ENCODE assay signal across 28 cellular contexts in genomic region chr10:126448091-126448490, GRCh38. TPM values are rescaled to one million over a fixed set of nuclear protein-coding genes. Genes with fewer than 3 reads are reported as not detected.
"Had no signal": no experiment of that assay in that cellular context is flagged by ENCODE, and none has a peak within 500 bp of the region (broad histone marks: within the 10 kb centered on the region; RNA-seq: fewer than 3 reads in every experiment).

No MANE protein-coding gene starts in this region.

- H3K4me3 ChIP-seq: adrenal gland, colonic mucosa, dorsolateral prefrontal cortex had no signal

- H3K9me3 Mint-ChIP-seq: activated CD4-positive, alpha-beta T cell treated with anti-CD3 and anti-CD28 coated beads, Interleukin-2, amount 10 ng/mL, durations not matched to agents 24 days and 14 days had no signal

- H3K9me3 ChIP-seq: adrenal gland, colonic mucosa had no signal

- H3K27me3 ChIP-seq: adrenal gland, colonic mucosa, dorsolateral prefrontal cortex had no signal

- H3K36me3 Mint-ChIP-seq: activated CD4-positive, alpha-beta memory T cell treated with anti-CD3 and anti-CD28 coated beads for 36 hours; activated naive CD8-positive, alpha-beta T cell had no signal

- FAIRE-seq: frontal cortex had no signal

- DNase-seq: activated CD4-positive, alpha-beta memory T cell treated with anti-CD3 and anti-CD28 coated beads for 36 hours; activated CD4-positive, alpha-beta T cell treated with anti-CD3 and anti-CD28 coated beads for 36 hours; activated CD4-positive, alpha-beta T cell treated with anti-CD3 and anti-CD28 coated beads, Interleukin-2, amount 10 ng/mL, durations not matched to agents 24 days and 14 days; activated CD4-positive, CD25-positive, alpha-beta regulatory T cell; activated CD4-positive, CD25-positive, alpha-beta regulatory T cell treated with anti-CD3 and anti-CD28 coated beads, Interleukin-2, amount 50 U/mL, for 72 hours; activated CD8-positive, alpha-beta memory T cell treated with anti-CD3 and anti-CD28 coated beads, Interleukin-2, amount 50 U/mL, for 48 hours; activated effector memory CD4-positive, alpha-beta T cell treated with Interleukin-2 at 50 U/mL for 16 hours; activated gamma-delta T cell treated with Interleukin-2 at 50 U/mL for 16 hours; activated naive CD4-positive, alpha-beta T cell treated with anti-CD3 and anti-CD28 coated beads, Interleukin-2, amount 50 U/mL, for 16 hours; activated naive CD4-positive, alpha-beta T cell treated with Interleukin-2 at 50 U/mL for 16 hours; activated T-cell treated with anti-CD3 and anti-CD28 coated beads, Interleukin-2, amount 50 U/mL, for 4 hours; adrenal gland; amygdala; aorta; caudate nucleus; colonic mucosa; dorsolateral prefrontal cortex; effector memory CD4-positive, alpha-beta T cell; endodermal cell; head of caudate nucleus; T-helper 1 cell; T-helper 17 cell; T1000 had no signal

- H3K27ac Mint-ChIP-seq: activated CD4-positive, alpha-beta memory T cell treated with anti-CD3 and anti-CD28 coated beads for 36 hours; activated CD4-positive, alpha-beta T cell treated with anti-CD3 and anti-CD28 coated beads for 36 hours; activated CD4-positive, alpha-beta T cell treated with anti-CD3 and anti-CD28 coated beads, Interleukin-2, amount 10 ng/mL, durations not matched to agents 24 days and 14 days; activated naive CD8-positive, alpha-beta T cell; activated T-helper 17 cell treated with anti-CD3 and anti-CD28 coated beads, Interleukin-2, amount 50 U/mL, for 72 hours; dendritic cell treated with granulocyte-macrophage colony-stimulating factor and Interleukin-4, amounts not matched to agents 40 ng/mL and 50 ng/mL, for 4 days; endodermal cell; T-helper 17 cell; T-helper 2 cell treated with Interferon-gamma antibody and Interleukin-4, amounts not matched to agents 5 μg/mL and 100 μg/mL, for 36 hours had no signal

- H3K27me3 Mint-ChIP-seq: activated CD4-positive, alpha-beta memory T cell treated with anti-CD3 and anti-CD28 coated beads for 36 hours; activated CD4-positive, alpha-beta T cell treated with anti-CD3 and anti-CD28 coated beads, Interleukin-2, amount 10 ng/mL, durations not matched to agents 24 days and 14 days; activated naive CD8-positive, alpha-beta T cell; activated T-helper 17 cell treated with anti-CD3 and anti-CD28 coated beads, Interleukin-2, amount 50 U/mL, for 72 hours; dendritic cell treated with granulocyte-macrophage colony-stimulating factor and Interleukin-4, amounts not matched to agents 40 ng/mL and 50 ng/mL, for 4 days; T-helper 17 cell had no signal

- H3K4me3 Mint-ChIP-seq: activated CD4-positive, alpha-beta memory T cell treated with anti-CD3 and anti-CD28 coated beads for 36 hours; activated CD4-positive, alpha-beta T cell treated with anti-CD3 and anti-CD28 coated beads for 36 hours; activated CD4-positive, alpha-beta T cell treated with anti-CD3 and anti-CD28 coated beads, Interleukin-2, amount 10 ng/mL, durations not matched to agents 24 days and 14 days; activated naive CD8-positive, alpha-beta T cell; activated T-cell treated with anti-CD3 and anti-CD28 coated beads, Interleukin-2, amount 50 U/mL, for 4 hours; activated T-helper 17 cell treated with anti-CD3 and anti-CD28 coated beads, Interleukin-2, amount 50 U/mL, for 72 hours; dendritic cell treated with granulocyte-macrophage colony-stimulating factor and Interleukin-4, amounts not matched to agents 40 ng/mL and 50 ng/mL, for 4 days; endodermal cell; T-helper 17 cell; T-helper 2 cell treated with Interferon-gamma antibody and Interleukin-4, amounts not matched to agents 5 μg/mL and 100 μg/mL, for 36 hours had no signal

- H3K4me1 ChIP-seq: adrenal gland, colonic mucosa had no signal

- H3K4me1 Mint-ChIP-seq: activated CD4-positive, alpha-beta T cell treated with anti-CD3 and anti-CD28 coated beads for 36 hours; activated CD4-positive, alpha-beta T cell treated with anti-CD3 and anti-CD28 coated beads, Interleukin-2, amount 10 ng/mL, durations not matched to agents 24 days and 14 days; activated T-helper 17 cell treated with anti-CD3 and anti-CD28 coated beads, Interleukin-2, amount 50 U/mL, for 72 hours; endodermal cell; T-helper 17 cell had no signal

- H3K36me3 ChIP-seq: adrenal gland, colonic mucosa had no signal

- H3K27ac ChIP-seq: adrenal gland, colonic mucosa had no signal

RNA-seq across cellular contexts. Expression of gene ADAM12, which starts 59.8 kb away (rescaled TPM):
- total RNA-seq: activated CD4-positive, alpha-beta T cell treated with anti-CD3 and anti-CD28 coated beads, Interleukin-2, amount 10 ng/mL, durations not matched to agents 24 days and 14 days had no signal
